Comparison of ENCODE assay signal across 1 cellular context in the genomic region with DNA sequence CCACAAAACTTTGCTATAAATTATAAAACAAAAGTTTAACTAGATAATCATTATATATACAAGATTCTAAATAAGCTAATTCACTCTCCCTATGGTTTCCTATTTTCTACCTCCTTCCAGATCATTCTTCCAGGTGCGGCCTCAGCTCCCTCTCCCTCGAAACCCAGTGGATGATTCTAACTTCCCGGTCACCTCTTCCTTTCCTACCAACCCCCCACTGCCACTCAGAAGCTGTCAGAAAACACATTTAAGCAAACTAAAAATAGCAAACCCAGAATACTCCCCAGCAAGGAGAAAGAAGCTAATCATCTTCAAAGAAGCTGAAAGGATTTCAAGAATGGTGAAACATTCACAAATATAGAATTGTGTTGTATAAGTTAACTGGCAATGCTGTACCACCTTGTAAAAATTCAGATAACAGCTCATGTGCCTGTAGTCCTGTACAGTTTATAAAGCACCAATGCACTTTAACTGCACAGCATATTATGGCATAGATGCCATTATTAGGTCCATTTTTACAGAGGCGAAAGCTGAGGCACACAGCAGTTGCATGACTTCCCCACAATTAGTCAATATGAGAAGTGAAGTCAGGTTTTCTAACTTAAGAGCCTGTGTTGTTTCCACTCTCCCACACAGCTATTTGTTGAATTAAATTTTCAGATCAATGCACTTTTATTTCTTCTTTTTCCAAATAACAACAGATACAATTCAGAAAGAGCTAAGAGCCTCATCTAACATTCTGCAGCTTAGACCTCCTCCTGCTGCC.
TF ChIP-seq lines count a peak whose summit lies in the region.

No MANE protein-coding gene starts in this region.

TF ChIP-seq in SK-N-SH, 30 proteins besides CTCF, POLR2A, EP300 and RAD21 (continued from another document):
- TF ChIP-seq FOSL2 (IDR thresholded peaks at IDR 0.05; ENCODE audit: borderline replicate concordance, low read depth) (no peak), TEAD4 (IDR thresholded peaks at IDR 0.05; ENCODE audit: borderline replicate concordance, insufficient read depth) (no peak), NFIC (IDR thresholded peaks at IDR 0.05; ENCODE audit: borderline replicate concordance) (no peak), RXRA (IDR thresholded peaks at IDR 0.05; ENCODE audit: borderline replicate concordance, low read depth) (no peak), CHD2 (IDR thresholded peaks at IDR 0.05; ENCODE audit: low read length, partially characterized antibody) (no peak), FOXJ3 (CRISPR knock-in tag; IDR thresholded peaks at IDR 0.05) (no peak), YY1 (IDR thresholded peaks at IDR 0.05; ENCODE audit: low read depth) (no peak), JUND (IDR thresholded peaks at IDR 0.05) (no peak), MXI1 (IDR thresholded peaks at IDR 0.05; ENCODE audit: low read depth, low read length) (no peak), GABPA (IDR thresholded peaks at IDR 0.05; ENCODE audit: low read depth) (no peak), RCOR1 (IDR thresholded peaks at IDR 0.05; ENCODE audit: low read length) (no peak), GATA2 (CRISPR knock-in tag; IDR thresholded peaks at IDR 0.05) (no peak), NRF1 (IDR thresholded peaks at IDR 0.05; ENCODE audit: low read depth, low read length) (no peak), SMC3 (IDR thresholded peaks at IDR 0.05; ENCODE audit: low read depth, low read length) (no peak)
- TF ChIP-seq, protein P1, sequence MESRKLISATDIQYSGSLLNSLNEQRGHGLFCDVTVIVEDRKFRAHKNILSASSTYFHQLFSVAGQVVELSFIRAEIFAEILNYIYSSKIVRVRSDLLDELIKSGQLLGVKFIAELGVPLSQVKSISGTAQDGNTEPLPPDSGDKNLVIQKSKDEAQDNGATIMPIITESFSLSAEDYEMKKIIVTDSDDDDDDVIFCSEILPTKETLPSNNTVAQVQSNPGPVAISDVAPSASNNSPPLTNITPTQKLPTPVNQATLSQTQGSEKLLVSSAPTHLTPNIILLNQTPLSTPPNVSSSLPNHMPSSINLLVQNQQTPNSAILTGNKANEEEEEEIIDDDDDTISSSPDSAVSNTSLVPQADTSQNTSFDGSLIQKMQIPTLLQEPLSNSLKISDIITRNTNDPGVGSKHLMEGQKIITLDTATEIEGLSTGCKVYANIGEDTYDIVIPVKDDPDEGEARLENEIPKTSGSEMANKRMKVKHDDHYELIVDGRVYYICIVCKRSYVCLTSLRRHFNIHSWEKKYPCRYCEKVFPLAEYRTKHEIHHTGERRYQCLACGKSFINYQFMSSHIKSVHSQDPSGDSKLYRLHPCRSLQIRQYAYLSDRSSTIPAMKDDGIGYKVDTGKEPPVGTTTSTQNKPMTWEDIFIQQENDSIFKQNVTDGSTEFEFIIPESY (IDR thresholded peaks at IDR 0.05; ENCODE audit: borderline replicate concordance, low read depth), result no peak
- TF ChIP-seq, protein P2, sequence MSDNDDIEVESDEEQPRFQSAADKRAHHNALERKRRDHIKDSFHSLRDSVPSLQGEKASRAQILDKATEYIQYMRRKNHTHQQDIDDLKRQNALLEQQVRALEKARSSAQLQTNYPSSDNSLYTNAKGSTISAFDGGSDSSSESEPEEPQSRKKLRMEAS (IDR thresholded peaks at IDR 0.05; ENCODE audit: low read depth), result no peak
- TF ChIP-seq, protein P3, sequence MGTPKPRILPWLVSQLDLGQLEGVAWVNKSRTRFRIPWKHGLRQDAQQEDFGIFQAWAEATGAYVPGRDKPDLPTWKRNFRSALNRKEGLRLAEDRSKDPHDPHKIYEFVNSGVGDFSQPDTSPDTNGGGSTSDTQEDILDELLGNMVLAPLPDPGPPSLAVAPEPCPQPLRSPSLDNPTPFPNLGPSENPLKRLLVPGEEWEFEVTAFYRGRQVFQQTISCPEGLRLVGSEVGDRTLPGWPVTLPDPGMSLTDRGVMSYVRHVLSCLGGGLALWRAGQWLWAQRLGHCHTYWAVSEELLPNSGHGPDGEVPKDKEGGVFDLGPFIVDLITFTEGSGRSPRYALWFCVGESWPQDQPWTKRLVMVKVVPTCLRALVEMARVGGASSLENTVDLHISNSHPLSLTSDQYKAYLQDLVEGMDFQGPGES (IDR thresholded peaks at IDR 0.05; ENCODE audit: low read depth, low read length), result no peak
- TF ChIP-seq, protein P4, sequence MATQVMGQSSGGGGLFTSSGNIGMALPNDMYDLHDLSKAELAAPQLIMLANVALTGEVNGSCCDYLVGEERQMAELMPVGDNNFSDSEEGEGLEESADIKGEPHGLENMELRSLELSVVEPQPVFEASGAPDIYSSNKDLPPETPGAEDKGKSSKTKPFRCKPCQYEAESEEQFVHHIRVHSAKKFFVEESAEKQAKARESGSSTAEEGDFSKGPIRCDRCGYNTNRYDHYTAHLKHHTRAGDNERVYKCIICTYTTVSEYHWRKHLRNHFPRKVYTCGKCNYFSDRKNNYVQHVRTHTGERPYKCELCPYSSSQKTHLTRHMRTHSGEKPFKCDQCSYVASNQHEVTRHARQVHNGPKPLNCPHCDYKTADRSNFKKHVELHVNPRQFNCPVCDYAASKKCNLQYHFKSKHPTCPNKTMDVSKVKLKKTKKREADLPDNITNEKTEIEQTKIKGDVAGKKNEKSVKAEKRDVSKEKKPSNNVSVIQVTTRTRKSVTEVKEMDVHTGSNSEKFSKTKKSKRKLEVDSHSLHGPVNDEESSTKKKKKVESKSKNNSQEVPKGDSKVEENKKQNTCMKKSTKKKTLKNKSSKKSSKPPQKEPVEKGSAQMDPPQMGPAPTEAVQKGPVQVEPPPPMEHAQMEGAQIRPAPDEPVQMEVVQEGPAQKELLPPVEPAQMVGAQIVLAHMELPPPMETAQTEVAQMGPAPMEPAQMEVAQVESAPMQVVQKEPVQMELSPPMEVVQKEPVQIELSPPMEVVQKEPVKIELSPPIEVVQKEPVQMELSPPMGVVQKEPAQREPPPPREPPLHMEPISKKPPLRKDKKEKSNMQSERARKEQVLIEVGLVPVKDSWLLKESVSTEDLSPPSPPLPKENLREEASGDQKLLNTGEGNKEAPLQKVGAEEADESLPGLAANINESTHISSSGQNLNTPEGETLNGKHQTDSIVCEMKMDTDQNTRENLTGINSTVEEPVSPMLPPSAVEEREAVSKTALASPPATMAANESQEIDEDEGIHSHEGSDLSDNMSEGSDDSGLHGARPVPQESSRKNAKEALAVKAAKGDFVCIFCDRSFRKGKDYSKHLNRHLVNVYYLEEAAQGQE (IDR thresholded peaks at IDR 0.05; ENCODE audit: low read depth, low read length), result no peak
